26 cellular contexts compared by ENCODE assay signal in the genomic region with DNA sequence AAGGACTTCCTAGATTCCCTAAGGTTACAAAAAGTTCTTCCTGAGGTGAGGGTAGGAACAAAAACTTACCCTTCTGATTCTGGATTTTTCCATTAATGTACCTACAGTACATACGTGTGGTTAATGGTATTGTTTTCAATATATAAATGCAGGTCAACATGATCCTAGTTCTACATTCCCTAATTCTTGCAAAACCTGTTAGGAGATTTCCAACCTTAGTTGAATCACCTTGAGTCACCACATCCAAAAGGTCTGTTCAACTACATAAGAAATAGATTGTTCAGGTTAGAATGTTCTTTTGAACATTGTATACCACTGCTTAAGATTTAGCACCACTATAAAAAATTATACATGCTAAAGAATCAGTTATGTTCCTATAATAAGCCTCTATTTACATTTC.
"Had no signal": no experiment of that assay in that cellular context is flagged by ENCODE, and none has a peak within 500 bp of the region (broad histone marks: within the 10 kb centered on the region; RNA-seq: fewer than 3 reads in every experiment).

No MANE protein-coding gene starts in this region.

- H3K27ac ChIP-seq: colonic mucosa, heart right ventricle, left lung, neural progenitor cell, parathyroid adenoma, right lobe of liver, suprapubic skin, transverse colon, upper lobe of right lung, uterus had no signal

- H3K9me3 ChIP-seq: colonic mucosa, heart right ventricle, left lung, right lobe of liver, suprapubic skin, transverse colon, upper lobe of right lung, uterus had no signal

- H3K79me2 ChIP-seq: parathyroid adenoma had no signal

- H3K36me3 ChIP-seq: colonic mucosa, heart right ventricle, left lung, neural progenitor cell, right lobe of liver, suprapubic skin, transverse colon, upper lobe of right lung, uterus had no signal

- H3K4me1 ChIP-seq: colonic mucosa, heart right ventricle, left lung, parathyroid adenoma, suprapubic skin, transverse colon, upper lobe of right lung, uterus had no signal

- H3K4me3 ChIP-seq: colonic mucosa, heart right ventricle, left lung, neural progenitor cell, suprapubic skin, transverse colon, upper lobe of right lung, uterus had no signal

- H3K27me3 ChIP-seq: colonic mucosa, heart right ventricle, left lung, neural progenitor cell, right lobe of liver, suprapubic skin, transverse colon, upper lobe of right lung, uterus had no signal

- DNase-seq: colonic mucosa; effector memory CD4-positive, alpha-beta T cell; foreskin fibroblast; glutamatergic neuron; heart right ventricle; hippocampal formation; left cardiac atrium; left lung; mesendoderm; midbrain; naive thymus-derived CD4-positive, alpha-beta T cell; right lobe of liver; small intestine; stimulated activated CD4-positive, alpha-beta T cell treated with anti-CD3 and anti-CD28 coated beads, Interleukin-15, amount 100 ng/mL, for 24 hours; stimulated activated CD4-positive, alpha-beta T cell treated with anti-CD3 and anti-CD28 coated beads, Interleukin-4, amount 100 ng/mL, for 1 hour; stimulated activated CD8-positive, alpha-beta memory T cell treated with anti-CD3 and anti-CD28 coated beads, Interleukin-4, amount 100 ng/mL, for 48 hours; stimulated activated naive CD4-positive, alpha-beta T cell; stimulated activated naive CD8-positive, alpha-beta T cell treated with anti-CD3 and anti-CD28 coated beads, Interleukin-15, amount 100 ng/mL, for 72 hours; transverse colon; upper lobe of right lung; uterus had no signal

- H2AFZ ChIP-seq: neural progenitor cell, parathyroid adenoma had no signal

- ATAC-seq: heart right ventricle; left cardiac atrium; left lung; naive thymus-derived CD4-positive, alpha-beta T cell; stimulated activated naive CD8-positive, alpha-beta T cell treated with anti-CD3 and anti-CD28 coated beads, Interleukin-15, amount 100 ng/mL, for 72 hours; upper lobe of right lung had no signal

- H3K4me2 ChIP-seq: neural progenitor cell had no signal

- FAIRE-seq: endothelial cell of umbilical vein, islet of Langerhans, small intestine had no signal
